Comparison of ENCODE assay signal across 8 cellular contexts in the genomic region with DNA sequence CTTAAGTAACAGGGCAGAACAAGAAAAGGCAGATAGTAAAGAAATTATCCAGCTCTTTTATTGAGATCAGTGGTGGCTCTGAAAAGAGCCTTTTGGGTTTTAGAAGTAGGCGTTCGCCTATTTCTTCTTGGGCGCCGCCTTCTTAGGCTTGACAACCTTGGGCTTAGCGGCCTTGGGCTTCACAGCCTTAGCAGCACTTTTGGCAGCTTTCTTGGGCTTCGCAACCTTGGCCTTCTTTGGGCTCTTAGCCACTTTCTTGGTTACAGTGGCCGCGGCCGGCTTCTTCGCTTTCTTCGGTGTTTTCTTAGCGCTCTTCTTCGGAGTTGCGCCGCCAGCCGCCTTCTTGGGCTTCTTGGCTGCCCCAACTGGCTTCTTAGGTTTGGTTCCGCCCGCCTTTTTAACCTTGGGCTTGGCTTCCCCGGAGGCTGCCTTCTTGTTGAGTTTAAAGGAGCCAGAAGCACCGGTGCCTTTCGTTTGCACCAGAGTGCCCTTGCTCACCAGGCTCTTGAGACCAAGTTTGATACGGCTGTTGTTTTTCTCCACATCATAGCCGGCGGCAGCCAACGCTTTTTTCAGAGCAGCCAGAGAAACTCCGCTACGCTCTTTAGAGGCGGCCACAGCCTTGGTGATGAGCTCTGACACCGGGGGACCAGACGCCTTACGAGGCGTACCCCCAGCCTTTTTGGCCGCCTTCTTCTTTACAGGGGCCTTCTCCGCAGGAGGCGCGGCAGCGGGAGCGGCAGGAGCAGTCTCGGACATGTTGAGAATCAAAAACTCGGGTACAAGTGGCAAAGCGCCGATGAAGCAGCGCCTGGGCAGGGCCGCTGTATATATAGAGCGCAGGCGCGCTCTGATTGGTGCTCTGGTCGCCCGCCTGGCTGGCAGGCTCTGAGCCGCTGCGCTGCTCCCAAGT. TPM values are rescaled to one million over a fixed set of nuclear protein-coding genes. Genes with fewer than 3 reads are reported as not detected.
DNase-seq lines count a peak whose midpoint lies in the region; ATAC-seq and TF ChIP-seq lines count a peak whose summit lies in the region.

No MANE protein-coding gene starts in this region.

- peak; percentile 73 for ATAC-seq in GM21381 (IDR thresholded peaks at IDR 0.05; ENCODE audit: unreplicated experiment)

- H3K4me1 ChIP-seq in Caco-2 (peaks cover 9% of the 10 kb centered on the region), endodermal cell (ENCODE audit: control insufficient read depth, insufficient read depth, low read length) (peaks cover 12% of the 10 kb centered on the region), mesodermal cell (ENCODE audit: control insufficient read depth, insufficient read depth, low read length, poor library complexity, severe bottlenecking) (no peaks in the 10 kb centered on the region)

- CTCF ChIA-PET in Caco-2 (lab: Charles Lee), result interaction anchor here (1.6 to 2.2 kb wide), 2 partner anchors 24 to 30 kb away, joined by 5 to 8 read pairs; a partner anchor contains a TSS

- H3K4me3 Mint-ChIP-seq in Caco-2 (ENCODE audit: unreplicated experiment) (peak overlapping the region; percentile 83), endodermal cell (peak overlapping the region; percentile 72)

- H3K4me3 ChIP-seq in Caco-2 (ENCODE audit: low read depth, low read length) (peak overlapping the region; percentile 64), endodermal cell (ENCODE audit: low read length) (peak overlapping the region; percentile 94), mesodermal cell (ENCODE audit: extremely low read depth, insufficient read depth, low read length, poor library complexity, severe bottlenecking) (peak overlapping the region; percentile 68)

- H3K4me1 Mint-ChIP-seq in Caco-2 (ENCODE audit: low read depth, unreplicated experiment) (peaks cover 11% of the 10 kb centered on the region), endodermal cell (peaks cover 19% of the 10 kb centered on the region)

- TF ChIP-seq CTCF in Caco-2 (IDR thresholded peaks at IDR 0.05; ENCODE audit: insufficient read depth in 1 of 2, low read depth in 1 of 2, low read length in 1 of 2, severe bottlenecking in 1 of 2, unreplicated experiment in 1 of 2), result no peak
- TF ChIP-seq CTCF in endodermal cell (conservative IDR thresholded peaks at IDR 0.05), result no peak

- peak overlapping the region; percentile 88 for H3K9ac ChIP-seq in endodermal cell (ENCODE audit: extremely low read depth, low read length, poor library complexity, severe bottlenecking)

- H3K9me3 Mint-ChIP-seq in Caco-2 (ENCODE audit: unreplicated experiment) (no peaks in the 10 kb centered on the region), endodermal cell (no peaks in the 10 kb centered on the region)

- POLR2A ChIA-PET in Caco-2 (lab: Charles Lee), result interaction anchor here (0.6 to 4.8 kb wide), 11 partner anchors 24 to 1810 kb away, joined by 3 to 56 read pairs (median 5); a partner anchor contains a TSS

- H3K27me3 Mint-ChIP-seq in Caco-2 (ENCODE audit: insufficient read depth, unreplicated experiment), result no peaks in the 10 kb centered on the region
- H3K27me3 Mint-ChIP-seq in endodermal cell (ENCODE audit: insufficient read depth), result no peaks in the 10 kb centered on the region

- 0% methylated on average over 27 to 51 of the region's 51 CpGs for WGBS in endodermal cell (ENCODE audit: insufficient coverage in 1 of 2, insufficient read length in 1 of 2), 2 experiments
- 0% methylated on average over 50 to 51 of the region's 51 CpGs for WGBS in mesodermal cell (ENCODE audit: insufficient coverage in 2 of 2), 2 experiments

- H3K27me3 ChIP-seq in Caco-2 (replicated peaks; ENCODE audit: control insufficient read depth, insufficient read depth, low read length) (no peaks in the 10 kb centered on the region), endodermal cell (ENCODE audit: control insufficient read depth, insufficient read depth, low read length, poor library complexity, severe bottlenecking) (no peaks in the 10 kb centered on the region)

- H3K36me3 Mint-ChIP-seq in Caco-2 (ENCODE audit: insufficient read depth, unreplicated experiment) (peaks cover 54% of the 10 kb centered on the region), endodermal cell (ENCODE audit: low read depth) (no peaks in the 10 kb centered on the region)

- H3K27ac Mint-ChIP-seq in Caco-2 (ENCODE audit: unreplicated experiment) (peak overlapping the region; percentile 93), endodermal cell (peak overlapping the region; percentile 95)

- H3K9me3 ChIP-seq in Caco-2 (no peaks in the 10 kb centered on the region), endodermal cell (ENCODE audit: control insufficient read depth, low read length) (no peaks in the 10 kb centered on the region), mesodermal cell (ENCODE audit: control insufficient read depth, low read length) (no peaks in the 10 kb centered on the region)

- DNase-seq in Caco-2, result peak; percentile 88 to 93
- peak; percentile 95 for DNase-seq in HT-29 (ENCODE audit: low spot score)
- DNase-seq in NOMO-1 treated with DMSO at 0.1 percent for 48 hours (lab: John Stamatoyannopoulos, UW; ENCODE audit: unreplicated experiment), result peak; percentile 84
- peak; percentile 73 for DNase-seq in activated CD8-positive, alpha-beta memory T cell treated with anti-CD3 and anti-CD28 coated beads, Interleukin-2, amount 50 U/mL, for 4 hours
- DNase-seq in endodermal cell, result peak; percentile 96
- peak; percentile 60 to 64 for DNase-seq in stimulated activated CD8-positive, alpha-beta memory T cell treated with anti-CD3 and anti-CD28 coated beads, Interleukin-15, amount 100 ng/mL, for 4 hours (ENCODE audit: low read depth in 2 of 2)

- H3K36me3 ChIP-seq in Caco-2 (ENCODE audit: control insufficient read depth, insufficient read depth, low read length) (no peaks in the 10 kb centered on the region), endodermal cell (ENCODE audit: control insufficient read depth, insufficient read depth, low read length) (no peaks in the 10 kb centered on the region), mesodermal cell (ENCODE audit: control insufficient read depth, insufficient read depth, low read length) (no peaks in the 10 kb centered on the region)

- intact Hi-C loops in Caco-2 (cut with micrococcal nuclease; ENCODE audit: unreplicated experiment), result loop anchor here (1.0 to 5.0 kb wide), 4 partner anchors 23 to 141 kb away; a partner anchor contains a TSS

- H3K27ac ChIP-seq in endodermal cell (ENCODE audit: low read depth, low read length) (peak overlapping the region; percentile 90), mesodermal cell (ENCODE audit: low read depth, low read length, severe bottlenecking) (peak overlapping the region; percentile 97)

- TSS peak; percentile 100 for BruUV-seq in Caco-2 (replicated peaks; lab: Mats Ljungman, UMichigan)

RNA-seq across cellular contexts. Expression of a gene that starts 31.3 kb away (rescaled TPM):
- 5.7 and 7.4 TPM in 2 replicates for total RNA-seq in Caco-2 (2022)
- total RNA-seq in HT-29 (2014; rRNA removed; shearing (Covaris generic)), result 7.3 and 8.7 TPM in 2 replicates
- total RNA-seq in endodermal cell, result 1 to 10 TPM; 1.8 to 2.1 TPM
- 2.7 TPM for polyA plus RNA-seq in endodermal cell (2013, experiment 1 of 2)
- polyA plus RNA-seq in endodermal cell (2013, experiment 2 of 2), result 1.7 TPM
- 1.3 TPM for polyA plus RNA-seq in mesodermal cell (2013, experiment 1 of 2)
- 0.96 TPM for polyA plus RNA-seq in mesodermal cell (2013, experiment 2 of 2)

Comparison
In these comparisons a context has a peak if more than half of its experiments do, and no peak if none do; other contexts are left out.
1. Peak in every context shown above with its lines: DNase-seq, ATAC-seq, H3K4me3 ChIP-seq and H3K27ac ChIP-seq.